Comparison of ENCODE assay signal across 8 cellular contexts in genomic region chr5:146130440-146131045, GRCh38.
DNase-seq lines count a peak whose midpoint lies in the region; ATAC-seq and TF ChIP-seq lines count a peak whose summit lies in the region.

No MANE protein-coding gene starts in this region.

- no peak overlapping the region for H3K27ac ChIP-seq in VCaP

- TF ChIP-seq CTCF in AG09319 (IDR thresholded peaks at IDR 0.05; ENCODE audit: low read depth, low read length) (peak; percentile 53), GM20000 (IDR thresholded peaks at IDR 0.05; ENCODE audit: extremely low read depth, missing control alignments) (peak; percentile 8), VCaP (conservative IDR thresholded peaks at IDR 0.05) (peak; percentile 66)

- ATAC-seq in GM19324 (IDR thresholded peaks at IDR 0.05; ENCODE audit: low FRiP score, unreplicated experiment): no peak

- DNase-seq in AG09319 (ENCODE audit: extremely low read depth, low read depth) (no peak), GM20000 (ENCODE audit: low spot score) (no peak), kidney glomerular epithelial cell (lab: John Stamatoyannopoulos, UW) (peak; percentile 10), SHP77 (lab: John Stamatoyannopoulos, UW) (no peak), nucleus accumbens (lab: John Stamatoyannopoulos, UW) (no peak)
- DNase-seq in stimulated activated CD4-positive, alpha-beta T cell treated with anti-CD3 and anti-CD28 coated beads, Interleukin-1b, Interleukin-23, amount 100 ng/mL, for 48 hours: no peak

Comparison
In these comparisons a context has a peak if more than half of its experiments do, and no peak if none do; other contexts are left out.
1. CTCF ChIP-seq: peak in every context shown above with its lines; median percentile 66 in VCaP; 53 in AG09319; 8 in GM20000.